ENCODE assay signal across 32 cellular contexts in genomic region chrX:103415528-103415927, GRCh38.
"Had no signal": no experiment of that assay in that cellular context is flagged by ENCODE, and none has a peak within 500 bp of the region (broad histone marks: within the 10 kb centered on the region; RNA-seq: fewer than 3 reads in every experiment).

No MANE protein-coding gene starts in this region.

- H3K4me1 ChIP-seq: Peyer's patch, SJSA1 had no signal

- H3K4me2 ChIP-seq: SK-N-SH had no signal

- H3K4me3 Mint-ChIP-seq: activated naive CD4-positive, alpha-beta T cell treated with anti-CD3 and anti-CD28 coated beads, Interleukin-2, amount 50 U/mL, for 24 hours; T-helper 1 cell treated with Interleukin-12 subunit alpha and Interleukin-12 subunit beta and Interleukin-4 antibody, amounts not matched to agents 30 μg/mL and 1 μg/mL, for 36 hours; T-helper 2 cell treated with Interferon-gamma antibody and Interleukin-4, amounts not matched to agents 5 μg/mL and 100 μg/mL, for 36 hours had no signal

- H3K27ac ChIP-seq: brain microvascular endothelial cell, Peyer's patch, SJSA1 had no signal

- H3K27me3 ChIP-seq: brain microvascular endothelial cell, MG63, Peyer's patch, SJSA1 had no signal

- ATAC-seq: PC-3 had no signal

- H3K27me3 Mint-ChIP-seq: activated naive CD4-positive, alpha-beta T cell treated with anti-CD3 and anti-CD28 coated beads, Interleukin-2, amount 50 U/mL, for 24 hours had no signal

- DNase-seq: activated CD4-positive, alpha-beta T cell treated with anti-CD3 and anti-CD28 coated beads for 4 hours; activated CD4-positive, alpha-beta T cell treated with anti-CD3 and anti-CD28 coated beads, Interleukin-2, amount 50 U/mL, for 1 hour; activated CD4-positive, CD25-positive, alpha-beta regulatory T cell treated with anti-CD3 and anti-CD28 coated beads, Interleukin-2, amount 50 U/mL, for 72 hours; activated CD8-positive, alpha-beta memory T cell treated with anti-CD3 and anti-CD28 coated beads, Interleukin-2, amount 50 U/mL, for 4 hours; activated gamma-delta T cell; activated naive CD4-positive, alpha-beta T cell treated with Interleukin-2 at 50 U/mL for 16 hours; activated T-cell treated with anti-CD3 and anti-CD28 coated beads, Interleukin-2, amount 50 U/mL, for 48 hours; amniotic stem cell; aorta; brain microvascular endothelial cell; central memory CD4-positive, alpha-beta T cell; Kasumi-1; KBM-7; MG63; NCI-H1048; NCI-H1105 treated with DMSO at 0.1 percent for 48 hours; NCI-H1436; NCI-H1694; NCI-H1930; NCI-H2081 treated with DMSO at 0.1 percent for 48 hours; NCI-H345; NCI-H524 treated with DMSO at 0.1 percent for 48 hours; PC-3; Peyer's patch; RPMI8226; SHP77 treated with DMSO at 0.1 percent for 48 hours; SK-N-SH had no signal

- H3K36me3 Mint-ChIP-seq: activated naive CD4-positive, alpha-beta T cell treated with anti-CD3 and anti-CD28 coated beads, Interleukin-2, amount 50 U/mL, for 24 hours had no signal

- H3K9ac ChIP-seq: SK-N-SH had no signal

- H3K36me3 ChIP-seq: brain microvascular endothelial cell, MG63, Peyer's patch, SJSA1 had no signal

- H3K4me3 ChIP-seq: MG63, Peyer's patch, SJSA1 had no signal

- H3K9me3 Mint-ChIP-seq: activated naive CD4-positive, alpha-beta T cell treated with anti-CD3 and anti-CD28 coated beads, Interleukin-2, amount 50 U/mL, for 24 hours; activated T-helper 2 cell treated with anti-CD3 and anti-CD28 coated beads, Interferon-gamma antibody, Interleukin-2, Interleukin-4, amounts not matched to agents 10 μg/mL and 5 μg/mL and 100 μg/mL, durations not matched to agents 14 hours and 24 hours and 36 hours; T-helper 1 cell treated with Interleukin-12 subunit alpha and Interleukin-12 subunit beta and Interleukin-4 antibody, amounts not matched to agents 30 μg/mL and 1 μg/mL, for 36 hours; T-helper 2 cell treated with Interferon-gamma antibody and Interleukin-4, amounts not matched to agents 5 μg/mL and 100 μg/mL, for 36 hours had no signal

- H3K9me3 ChIP-seq: MG63, Peyer's patch, SJSA1, SK-N-SH had no signal

- H3K27ac Mint-ChIP-seq: activated naive CD4-positive, alpha-beta T cell treated with anti-CD3 and anti-CD28 coated beads, Interleukin-2, amount 50 U/mL, for 24 hours; activated T-helper 2 cell treated with anti-CD3 and anti-CD28 coated beads, Interferon-gamma antibody, Interleukin-2, Interleukin-4, amounts not matched to agents 10 μg/mL and 5 μg/mL and 100 μg/mL, durations not matched to agents 14 hours and 24 hours and 36 hours; T-helper 1 cell treated with Interleukin-12 subunit alpha and Interleukin-12 subunit beta and Interleukin-4 antibody, amounts not matched to agents 30 μg/mL and 1 μg/mL, for 36 hours; T-helper 2 cell treated with Interferon-gamma antibody and Interleukin-4, amounts not matched to agents 5 μg/mL and 100 μg/mL, for 36 hours had no signal
